ENCODE assay signal across 14 cellular contexts in the genomic region with DNA sequence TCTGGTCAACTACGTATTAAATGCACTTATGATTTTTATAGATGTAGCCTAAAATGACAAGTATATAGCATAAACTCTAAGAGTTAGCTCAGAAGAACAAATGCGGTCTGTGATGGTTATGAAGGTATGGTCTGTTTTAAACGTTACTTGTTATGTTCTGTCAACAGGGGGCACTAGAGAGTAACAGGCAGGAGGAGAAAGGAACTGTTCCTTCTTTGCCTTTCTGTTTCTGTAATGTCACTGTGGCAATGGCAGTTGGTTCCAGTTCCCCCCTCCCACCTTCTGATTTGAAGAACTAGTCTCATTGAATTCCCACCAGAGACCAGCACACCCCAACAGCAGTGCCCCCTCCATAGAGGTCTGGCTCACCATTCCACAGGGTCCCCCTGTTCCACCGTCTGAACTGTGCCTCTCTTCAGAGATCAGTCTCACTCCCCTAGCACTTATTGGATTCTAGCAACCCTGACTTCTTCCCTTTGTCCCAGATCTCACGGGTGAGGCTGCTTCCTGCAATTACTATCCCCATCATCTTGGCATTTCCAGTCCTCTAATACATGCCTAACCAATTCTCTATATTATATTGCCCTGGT. TPM values are rescaled to one million over a fixed set of nuclear protein-coding genes. Genes with fewer than 3 reads are reported as not detected.
DNase-seq lines count a peak whose midpoint lies in the region; ATAC-seq, FAIRE-seq and TF ChIP-seq lines count a peak whose summit lies in the region.
"Had no signal": no experiment of that assay in that cellular context is flagged by ENCODE, and none has a peak within 500 bp of the region (broad histone marks: within the 10 kb centered on the region; RNA-seq: fewer than 3 reads in every experiment).

No MANE protein-coding gene starts in this region.

- H3K36me3 Mint-ChIP-seq in HFFc6 (ENCODE audit: low read depth) (no peaks in the 10 kb centered on the region), immature natural killer cell (no peaks in the 10 kb centered on the region)
- H3K36me3 Mint-ChIP-seq in activated T-helper 2 cell treated with anti-CD3 and anti-CD28 coated beads, Interferon-gamma antibody, Interleukin-2, Interleukin-4, amounts not matched to agents 10 μg/mL and 5 μg/mL and 100 μg/mL, durations not matched to agents 14 hours and 24 hours and 36 hours (ENCODE audit: low read depth) = no peaks in the 10 kb centered on the region
- H3K36me3 Mint-ChIP-seq: memory B cell had no signal

- no peaks in the 10 kb centered on the region for H3K4me1 ChIP-seq in NT2/D1 (ENCODE audit: insufficient read depth, insufficient read length)
- no peaks in the 10 kb centered on the region for H3K4me1 ChIP-seq in H1 (replicated peaks in 1 of 4; ENCODE audit: control insufficient read depth in 3 of 4, insufficient read depth in 4 of 4, low read length in 3 of 4)
- H3K4me1 ChIP-seq: BLaER1 treated with 17β-estradiol and CSF1 and Interleukin-3, amounts not matched to agents 10 nM and 100 nM; right atrium auricular region had no signal

- H3K4me3 Mint-ChIP-seq in HFFc6 (no peak overlapping the region), immature natural killer cell (no peak overlapping the region)
- H3K4me3 Mint-ChIP-seq in activated T-helper 2 cell treated with anti-CD3 and anti-CD28 coated beads, Interferon-gamma antibody, Interleukin-2, Interleukin-4, amounts not matched to agents 10 μg/mL and 5 μg/mL and 100 μg/mL, durations not matched to agents 14 hours and 24 hours and 36 hours (ENCODE audit: low read depth) = no peak overlapping the region
- H3K4me3 Mint-ChIP-seq: memory B cell had no signal

- no peak for FAIRE-seq in H1 (lab: Jason Lieb, UNC)

- H3K27me3 Mint-ChIP-seq in HFFc6 (ENCODE audit: insufficient read depth) (no peaks in the 10 kb centered on the region), immature natural killer cell (ENCODE audit: low read depth in 3 of 3) (no peaks in the 10 kb centered on the region)
- no peaks in the 10 kb centered on the region for H3K27me3 Mint-ChIP-seq in activated T-helper 2 cell treated with anti-CD3 and anti-CD28 coated beads, Interferon-gamma antibody, Interleukin-2, Interleukin-4, amounts not matched to agents 10 μg/mL and 5 μg/mL and 100 μg/mL, durations not matched to agents 14 hours and 24 hours and 36 hours (ENCODE audit: low read depth)
- H3K27me3 Mint-ChIP-seq: memory B cell had no signal

- no peak overlapping the region for H2AK5ac ChIP-seq in H1 (ENCODE audit: low read depth, low read length)

- peak overlapping the region; percentile 65 for H2AFZ ChIP-seq in H1 (ENCODE audit: low read length)

- no peak overlapping the region for H3K27ac ChIP-seq in 22Rv1
- no peak overlapping the region for H3K27ac ChIP-seq in H1 (ENCODE audit: low read depth, low read length)
- H3K27ac ChIP-seq: BLaER1 treated with 17β-estradiol and CSF1 and Interleukin-3, amounts not matched to agents 10 nM and 100 nM; right atrium auricular region had no signal

- H3K4me3 ChIP-seq in GM12875 (ENCODE audit: low read depth, low read length) (no peak overlapping the region), NT2/D1 (ENCODE audit: insufficient read length, low read depth) (no peak overlapping the region), H1 (ENCODE audit: extremely low read depth in 1 of 4, insufficient read depth in 2 of 4, low read depth in 3 of 4, low read length in 4 of 4) (no peak overlapping the region)
- H3K4me3 ChIP-seq: BLaER1 treated with 17β-estradiol and CSF1 and Interleukin-3, amounts not matched to agents 10 nM and 100 nM; right atrium auricular region had no signal

- no peak overlapping the region for H2BK120ac ChIP-seq in H1 (replicated peaks; ENCODE audit: low read depth, low read length)

- no peak overlapping the region for H2BK15ac ChIP-seq in H1 (ENCODE audit: low read length)

- no peak overlapping the region for H3K23ac ChIP-seq in H1 (ENCODE audit: insufficient read length)

- H3K4ac ChIP-seq in H1 (replicated peaks; ENCODE audit: insufficient read length, low read depth, low read length) = no peak overlapping the region

- H2BK5ac ChIP-seq in H1 (ENCODE audit: low read depth, low read length) = no peak overlapping the region

- TF ChIP-seq CTCF in 22Rv1 (IDR thresholded peaks at IDR 0.05) = peak; percentile 80
- 0 out of 2 replicates have a peak, but pooled peaks have one; percentile 8 for TF ChIP-seq CTCF in GM12875 (IDR thresholded peaks at IDR 0.05; ENCODE audit: borderline replicate concordance, insufficient read depth, low read depth, low read length)
- TF ChIP-seq CTCF in H1 (IDR thresholded peaks at IDR 0.05; ENCODE audit: control extremely low read depth in 1 of 3, insufficient read depth in 1 of 3, low read depth in 1 of 3, low read length in 3 of 3) = peak in 2 of 3 experiments; percentile 57 to 86; a peak in 3 of 4 replicates
- TF ChIP-seq CTCF in HFFc6 (IDR thresholded peaks at IDR 0.05) = no peak

- no peaks in the 10 kb centered on the region for H3K36me3 ChIP-seq in NT2/D1 (ENCODE audit: insufficient read depth, insufficient read length, low read length)
- no peaks in the 10 kb centered on the region for H3K36me3 ChIP-seq in H1 (ENCODE audit: control insufficient read depth in 2 of 4, insufficient read depth in 4 of 4, low read length in 3 of 4)
- H3K36me3 ChIP-seq: BLaER1 treated with 17β-estradiol and CSF1 and Interleukin-3, amounts not matched to agents 10 nM and 100 nM; right atrium auricular region had no signal

- H4K91ac ChIP-seq in H1 (replicated peaks; ENCODE audit: insufficient read length, low read length) = no peak overlapping the region

- 57% methylated on average over 5 of the region's 5 CpGs; no CpG with 5 or more reads in 1 of the 2 experiments for WGBS in H1 (ENCODE audit: extremely low coverage in 1 of 2, insufficient coverage in 1 of 2, insufficient read length in 1 of 2, insufficient replicate concordance in 2 of 2, low coverage in 1 of 2, low lambda C conversion rate in 2 of 2, missing lambda C conversion rate in 1 of 2), 2 experiments

- no peak overlapping the region for H3K9ac ChIP-seq in NT2/D1 (ENCODE audit: insufficient read length, low read depth)
- no peak overlapping the region for H3K9ac ChIP-seq in H1 (replicated peaks in 1 of 4; ENCODE audit: extremely low read depth in 1 of 4, low read depth in 3 of 4, low read length in 3 of 4)
- H3K9ac ChIP-seq: BLaER1 treated with 17β-estradiol and CSF1 and Interleukin-3, amounts not matched to agents 10 nM and 100 nM had no signal

- TF ChIP-seq POLR2A in H1 (IDR thresholded peaks at IDR 0.05; ENCODE audit: control extremely low read depth in 1 of 2, low read depth in 2 of 2, low read length in 2 of 2) = no peak

- H3K79me2 ChIP-seq in H1 (ENCODE audit: control insufficient read depth in 1 of 2, insufficient read depth in 2 of 2, low read length in 2 of 2) = no peaks in the 10 kb centered on the region

- no peak overlapping the region for H3K56ac ChIP-seq in H1 (replicated peaks; ENCODE audit: insufficient read length, low read depth, low read length)

- H3K4me1 Mint-ChIP-seq in HFFc6 (ENCODE audit: low read depth) = no peaks in the 10 kb centered on the region
- H3K4me1 Mint-ChIP-seq in immature natural killer cell = no peaks in the 10 kb centered on the region
- H3K4me1 Mint-ChIP-seq in activated T-helper 2 cell treated with anti-CD3 and anti-CD28 coated beads, Interferon-gamma antibody, Interleukin-2, Interleukin-4, amounts not matched to agents 10 μg/mL and 5 μg/mL and 100 μg/mL, durations not matched to agents 14 hours and 24 hours and 36 hours (ENCODE audit: low read depth) = no peaks in the 10 kb centered on the region
- H3K4me1 Mint-ChIP-seq: memory B cell had no signal

- TF ChIP-seq EP300 in H1 (IDR thresholded peaks at IDR 0.05; ENCODE audit: borderline replicate concordance in 1 of 2, low read depth in 2 of 2, low read length in 2 of 2) = no peak

- no peaks in the 10 kb centered on the region for H4K20me1 ChIP-seq in H1 (replicated peaks in 1 of 2; ENCODE audit: control insufficient read depth in 1 of 2, insufficient read depth in 2 of 2, low read length in 2 of 2)
- H4K20me1 ChIP-seq: BLaER1 treated with 17β-estradiol and CSF1 and Interleukin-3, amounts not matched to agents 10 nM and 100 nM had no signal

- CTCF ChIA-PET in H1 (lab: Charles Lee; ENCODE audit: partially characterized antibody) = interaction anchor here (0.7 to 3.2 kb wide), 17 partner anchors 8 to 809 kb away, joined by 3 to 12 read pairs (median 4); partner anchors contain the start of genes KRTAP24-1 and KRTAP25-1

- H2BK20ac ChIP-seq in H1 (ENCODE audit: low read length) = no peak overlapping the region

- H3K14ac ChIP-seq in H1 (ENCODE audit: insufficient read length) = no peak overlapping the region

- H3K27ac Mint-ChIP-seq in HFFc6 (no peak overlapping the region), immature natural killer cell (no peak overlapping the region)
- H3K27ac Mint-ChIP-seq in activated T-helper 2 cell treated with anti-CD3 and anti-CD28 coated beads, Interferon-gamma antibody, Interleukin-2, Interleukin-4, amounts not matched to agents 10 μg/mL and 5 μg/mL and 100 μg/mL, durations not matched to agents 14 hours and 24 hours and 36 hours = no peak overlapping the region
- H3K27ac Mint-ChIP-seq: memory B cell had no signal

- intact Hi-C loops in activated T-helper 2 cell treated with anti-CD3 and anti-CD28 coated beads, Interferon-gamma antibody, Interleukin-2, Interleukin-4, amounts not matched to agents 10 μg/mL and 5 μg/mL and 100 μg/mL, durations not matched to agents 14 hours and 24 hours and 36 hours (cut with micrococcal nuclease) = no loop called here

- no peak overlapping the region for H2BK12ac ChIP-seq in H1 (ENCODE audit: low read depth, low read length)

- H4K8ac ChIP-seq in H1 (ENCODE audit: extremely low read depth, insufficient read depth, low read length) = no peak overlapping the region

- H3K9me3 Mint-ChIP-seq in HFFc6 = peaks cover 36% of the 10 kb centered on the region
- peaks cover 4 to 33% (median 10%) of the 10 kb centered on the region in 6 donors for H3K9me3 Mint-ChIP-seq in immature natural killer cell
- H3K9me3 Mint-ChIP-seq in activated T-helper 2 cell treated with anti-CD3 and anti-CD28 coated beads, Interferon-gamma antibody, Interleukin-2, Interleukin-4, amounts not matched to agents 10 μg/mL and 5 μg/mL and 100 μg/mL, durations not matched to agents 14 hours and 24 hours and 36 hours = peaks cover 3% of the 10 kb centered on the region

- DNase-seq in NT2/D1 (ENCODE audit: low read depth, low spot score) = peak; percentile 75
- peak in 1 of 2 experiments; percentile 48 for DNase-seq in H1 (ENCODE audit: low read depth in 1 of 2, low spot score in 2 of 2)
- no peak for DNase-seq in HFFc6
- DNase-seq in immature natural killer cell = no peak
- DNase-seq in activated T-helper 2 cell treated with anti-CD3 and anti-CD28 coated beads, Interferon-gamma antibody, Interleukin-2, Interleukin-4, amounts not matched to agents 10 μg/mL and 5 μg/mL and 100 μg/mL, durations not matched to agents 14 hours and 24 hours and 36 hours (ENCODE audit: low spot score) = no peak
- DNase-seq: activated T-cell treated with anti-CD3 and anti-CD28 coated beads for 4 hours, NCI-H187 had no signal

- no peak for ATAC-seq in HG03521 (IDR thresholded peaks at IDR 0.05; ENCODE audit: unreplicated experiment)

- H4K5ac ChIP-seq in H1 (ENCODE audit: insufficient read length, low read depth, low read length) = no peak overlapping the region

- H3K23me2 ChIP-seq in H1 (ENCODE audit: low read depth, low read length) = no peaks in the 10 kb centered on the region

- H3K4me2 ChIP-seq in H1 (ENCODE audit: insufficient read depth in 1 of 2, low read depth in 2 of 2, low read length in 2 of 2) = no peak overlapping the region
- H3K4me2 ChIP-seq: BLaER1 treated with 17β-estradiol and CSF1 and Interleukin-3, amounts not matched to agents 10 nM and 100 nM had no signal

- H3K18ac ChIP-seq in H1 (ENCODE audit: extremely low read depth, low read length) = no peak overlapping the region

- peak; percentile 67 to 68 for TF ChIP-seq RAD21 in H1 (IDR thresholded peaks at IDR 0.05 in 1 of 2, conservative IDR thresholded peaks at IDR 0.05 in 1 of 2; ENCODE audit: low read depth in 2 of 2, low read length in 2 of 2)

- no peaks in the 10 kb centered on the region for H3K79me1 ChIP-seq in H1 (ENCODE audit: low read depth, low read length)

- H3K27me3 ChIP-seq in NT2/D1 (ENCODE audit: insufficient read depth, insufficient read length) = no peaks in the 10 kb centered on the region
- no peaks in the 10 kb centered on the region for H3K27me3 ChIP-seq in H1 (replicated peaks in 1 of 4; ENCODE audit: control insufficient read depth in 3 of 4, extremely low read depth in 1 of 4, insufficient read depth in 3 of 4, low read length in 3 of 4)
- H3K27me3 ChIP-seq: BLaER1 treated with 17β-estradiol and CSF1 and Interleukin-3, amounts not matched to agents 10 nM and 100 nM; right atrium auricular region had no signal

- H3K9me3 ChIP-seq in NT2/D1 (ENCODE audit: insufficient read depth, low read length) (peaks cover 16% of the 10 kb centered on the region), H1 (ENCODE audit: insufficient read depth in 2 of 2, low read depth in 1 of 2, low read length in 1 of 2) (no peaks in the 10 kb centered on the region)
- H3K9me3 ChIP-seq: right atrium auricular region had no signal

- POLR2A ChIA-PET in H1 (lab: Charles Lee; ENCODE audit: partially characterized antibody) = no interaction called here

RNA-seq across cellular contexts. Expression of gene KRTAP24-1, which starts 14.0 kb away (rescaled TPM):
- not detected in 2 replicates for total RNA-seq in H1 (2021; fragmentation: NEBNext Ultra II Directional; extraction: Animal tissue kit (Norgen Biotek cat#: 25700))
- polyA plus RNA-seq in H1 (2011; rRNA removed) (not detected in 2 replicates), immature natural killer cell (not detected)
- not detected for polyA plus RNA-seq in H1 (2011; cell fraction: cytosol; rRNA removed)
- polyA plus RNA-seq in H1 (2011; cell fraction: nucleus; rRNA removed) = not detected
- polyA plus RNA-seq in H1 (2012, experiment 1 of 2) = not detected in 4 replicates
- polyA plus RNA-seq in H1 (2012, experiment 2 of 2) = not detected
- not detected for polyA plus RNA-seq in H1 (2013, experiment 1 of 2)
- not detected for polyA plus RNA-seq in H1 (2013, experiment 2 of 2)
- not detected in 2 replicates for polyA minus RNA-seq in H1 (2011; rRNA and poly(A)+ RNA removed)
- polyA minus RNA-seq in H1 (2011; cell fraction: cytosol; rRNA and poly(A)+ RNA removed) = not detected
- not detected for polyA minus RNA-seq in H1 (2011; cell fraction: nucleus; rRNA and poly(A)+ RNA removed)
- not detected for total RNA-seq in HFFc6 (2021; fragmentation: NEBNext Ultra II Directional; extraction: Animal tissue kit (Norgen Biotek cat#: 25700))
- total RNA-seq in activated T-helper 2 cell treated with anti-CD3 and anti-CD28 coated beads, Interferon-gamma antibody, Interleukin-2, Interleukin-4, amounts not matched to agents 10 μg/mL and 5 μg/mL and 100 μg/mL, durations not matched to agents 14 hours and 24 hours and 36 hours = not detected in 2 replicates
- total RNA-seq: cardiac septum, right atrium auricular region had no signal

RNA-seq across cellular contexts. Expression of gene KRTAP25-1, which starts 20.6 kb away (rescaled TPM):
- not detected in 2 replicates for total RNA-seq in H1 (2021; fragmentation: NEBNext Ultra II Directional; extraction: Animal tissue kit (Norgen Biotek cat#: 25700))
- polyA plus RNA-seq in H1 (2011; rRNA removed) = not detected in 2 replicates
- polyA plus RNA-seq in H1 (2011; cell fraction: cytosol; rRNA removed) = not detected
- polyA plus RNA-seq in H1 (2011; cell fraction: nucleus; rRNA removed) = not detected
- polyA plus RNA-seq in H1 (2012, experiment 1 of 2) = not detected in 4 replicates
- polyA plus RNA-seq in H1 (2012, experiment 2 of 2) = not detected
- polyA plus RNA-seq in H1 (2013, experiment 1 of 2) = not detected
- polyA plus RNA-seq in H1 (2013, experiment 2 of 2) = not detected
- polyA minus RNA-seq in H1 (2011; rRNA and poly(A)+ RNA removed) = not detected in 2 replicates
- not detected for polyA minus RNA-seq in H1 (2011; cell fraction: cytosol; rRNA and poly(A)+ RNA removed)
- polyA minus RNA-seq in H1 (2011; cell fraction: nucleus; rRNA and poly(A)+ RNA removed) = not detected
- total RNA-seq in HFFc6 (2021; fragmentation: NEBNext Ultra II Directional; extraction: Animal tissue kit (Norgen Biotek cat#: 25700)) = not detected
- polyA plus RNA-seq in immature natural killer cell = not detected
- total RNA-seq in activated T-helper 2 cell treated with anti-CD3 and anti-CD28 coated beads, Interferon-gamma antibody, Interleukin-2, Interleukin-4, amounts not matched to agents 10 μg/mL and 5 μg/mL and 100 μg/mL, durations not matched to agents 14 hours and 24 hours and 36 hours = not detected in 2 replicates
- total RNA-seq: cardiac septum, right atrium auricular region had no signal

RNA-seq across cellular contexts. Expression of gene KRTAP26-1, which starts 51.4 kb away (rescaled TPM):
- not detected in 2 replicates for total RNA-seq in H1 (2021; fragmentation: NEBNext Ultra II Directional; extraction: Animal tissue kit (Norgen Biotek cat#: 25700))
- polyA plus RNA-seq in H1 (2011; rRNA removed) (not detected in 2 replicates), immature natural killer cell (not detected)
- not detected for polyA plus RNA-seq in H1 (2011; cell fraction: cytosol; rRNA removed)
- not detected for polyA plus RNA-seq in H1 (2011; cell fraction: nucleus; rRNA removed)
- not detected in 4 replicates for polyA plus RNA-seq in H1 (2012, experiment 1 of 2)
- polyA plus RNA-seq in H1 (2012, experiment 2 of 2) = not detected
- not detected for polyA plus RNA-seq in H1 (2013, experiment 1 of 2)
- polyA plus RNA-seq in H1 (2013, experiment 2 of 2) = not detected
- polyA minus RNA-seq in H1 (2011; rRNA and poly(A)+ RNA removed) = not detected in 2 replicates
- polyA minus RNA-seq in H1 (2011; cell fraction: cytosol; rRNA and poly(A)+ RNA removed) = not detected
- polyA minus RNA-seq in H1 (2011; cell fraction: nucleus; rRNA and poly(A)+ RNA removed) = not detected
- not detected for total RNA-seq in HFFc6 (2021; fragmentation: NEBNext Ultra II Directional; extraction: Animal tissue kit (Norgen Biotek cat#: 25700))
- total RNA-seq in activated T-helper 2 cell treated with anti-CD3 and anti-CD28 coated beads, Interferon-gamma antibody, Interleukin-2, Interleukin-4, amounts not matched to agents 10 μg/mL and 5 μg/mL and 100 μg/mL, durations not matched to agents 14 hours and 24 hours and 36 hours = not detected in 2 replicates
- total RNA-seq: cardiac septum, right atrium auricular region had no signal

RNA-seq across cellular contexts. Expression of gene CLDN8, which starts 52.8 kb away (rescaled TPM):
- total RNA-seq in H1 (2021; fragmentation: NEBNext Ultra II Directional; extraction: Animal tissue kit (Norgen Biotek cat#: 25700)) = not detected in 2 replicates
- polyA plus RNA-seq in H1 (2011; rRNA removed) (not detected in 2 replicates), immature natural killer cell (not detected)
- not detected for polyA plus RNA-seq in H1 (2011; cell fraction: cytosol; rRNA removed)
- not detected for polyA plus RNA-seq in H1 (2011; cell fraction: nucleus; rRNA removed)
- not detected in 4 replicates for polyA plus RNA-seq in H1 (2012, experiment 1 of 2)
- not detected for polyA plus RNA-seq in H1 (2012, experiment 2 of 2)
- not detected for polyA plus RNA-seq in H1 (2013, experiment 1 of 2)
- polyA plus RNA-seq in H1 (2013, experiment 2 of 2) = not detected
- polyA minus RNA-seq in H1 (2011; rRNA and poly(A)+ RNA removed) = not detected in 2 replicates
- not detected for polyA minus RNA-seq in H1 (2011; cell fraction: cytosol; rRNA and poly(A)+ RNA removed)
- polyA minus RNA-seq in H1 (2011; cell fraction: nucleus; rRNA and poly(A)+ RNA removed) = not detected
- not detected for total RNA-seq in HFFc6 (2021; fragmentation: NEBNext Ultra II Directional; extraction: Animal tissue kit (Norgen Biotek cat#: 25700))
- not detected in 2 replicates for total RNA-seq in activated T-helper 2 cell treated with anti-CD3 and anti-CD28 coated beads, Interferon-gamma antibody, Interleukin-2, Interleukin-4, amounts not matched to agents 10 μg/mL and 5 μg/mL and 100 μg/mL, durations not matched to agents 14 hours and 24 hours and 36 hours
- total RNA-seq: cardiac septum, right atrium auricular region had no signal
